In genomic region chr1:94542088-94542671, GRCh38 we compare ENCODE assay signal across 8 cellular contexts. TPM values are rescaled to one million over a fixed set of nuclear protein-coding genes. Genes with fewer than 3 reads are reported as not detected.
DNase-seq lines count a peak whose midpoint lies in the region; ATAC-seq and TF ChIP-seq lines count a peak whose summit lies in the region.

No MANE protein-coding gene starts in this region.

- H3K4me3 ChIP-seq in KMS-11 (IDR thresholded peaks at IDR 0.05; ENCODE audit: insufficient read depth, low read depth, low read length) (no peak overlapping the region), thyroid gland (replicated peaks in 1 of 3) (peak overlapping the region; percentile 38 to 84 (median 51))

- peak; percentile 28 for ATAC-seq in GM18867 (IDR thresholded peaks at IDR 0.05; ENCODE audit: unreplicated experiment)

- H4K20me1 ChIP-seq in KMS-11 (ENCODE audit: insufficient read depth): no peaks in the 10 kb centered on the region

- TF ChIP-seq CTCF in KMS-11 (conservative IDR thresholded peaks at IDR 0.05; ENCODE audit: low read depth, low read length) (no peak), thyroid gland (IDR thresholded peaks at IDR 0.05) (peak in 1 of 6 experiments; percentile 3)

- peak overlapping the region; percentile 34; the same call in 1 of the 2 replicates for H3K9ac ChIP-seq in KMS-11

- WGBS in thyroid gland, 2 donors: 1 to 4% methylated on average over 12 to 15 of the region's 25 CpGs

- peak; percentile 41 for DNase-seq in A172 (ENCODE audit: low spot score)
- DNase-seq in medulla oblongata (ENCODE audit: extremely low spot score): peak; percentile 49
- DNase-seq in thyroid gland: peak; percentile 48 to 49
- no peak for DNase-seq in SKM-1 (lab: John Stamatoyannopoulos, UW; ENCODE audit: unreplicated experiment)
- DNase-seq in stimulated activated CD4-positive, alpha-beta T cell treated with anti-CD3 and anti-CD28 coated beads, Interleukin-2, amount 100 ng/mL, for 24 hours: no peak

- no peaks in the 10 kb centered on the region for H3K27me3 ChIP-seq in KMS-11 (ENCODE audit: insufficient read depth, low read depth)
- no peaks in the 10 kb centered on the region for H3K27me3 ChIP-seq in thyroid gland

- H3K36me3 ChIP-seq in KMS-11 (ENCODE audit: insufficient read depth) (no peaks in the 10 kb centered on the region), thyroid gland (peaks cover 0 to 5% of the 10 kb centered on the region in 2 donors)

- no peak for TF ChIP-seq POLR2A in thyroid gland (IDR thresholded peaks at IDR 0.05)

- intact Hi-C loops in thyroid gland (cut with DNase I): no loop called here

- H2AFZ ChIP-seq in KMS-11 (ENCODE audit: low read depth): peak overlapping the region; percentile 83

- peak overlapping the region; percentile 51 for H3K4me2 ChIP-seq in KMS-11

- H3K4me1 ChIP-seq in KMS-11 (ENCODE audit: low read depth, poor library complexity, severe bottlenecking) (no peaks in the 10 kb centered on the region), thyroid gland (peaks cover 18 to 27% of the 10 kb centered on the region in 2 donors)

- no peaks in the 10 kb centered on the region for H3K79me2 ChIP-seq in KMS-11 (ENCODE audit: insufficient read depth, low read depth)

- H3K27ac ChIP-seq in KMS-11: no peak overlapping the region
- peak overlapping the region; percentile 86 for H3K27ac ChIP-seq in cingulate gyrus (ENCODE audit: low read depth, low read length)
- peak overlapping the region; percentile 71 to 93 (median 86) for H3K27ac ChIP-seq in thyroid gland

- H3K9me3 ChIP-seq in thyroid gland: no peaks in the 10 kb centered on the region

RNA-seq across cellular contexts. Expression of gene F3, which starts 0.6 kb away (rescaled TPM):
- total RNA-seq in A172 (2014; rRNA removed; shearing (Covaris generic)): 79.2 and 79.3 TPM in 2 replicates
- 100 to 1,000 TPM in 2 of 4 donors, 10 to 100 TPM in 2; 59.4 to 132 (median 99.0) TPM for total RNA-seq in thyroid gland

Comparison
In these comparisons a context has a peak if more than half of its experiments do, and no peak if none do; other contexts are left out.
1. DNase-seq: peak in A172 (single experiment), medulla oblongata (single experiment) and thyroid gland (2 of 2); none in SKM-1 (single experiment) and stimulated activated CD4-positive, alpha-beta T cell treated with anti-CD3 and anti-CD28 coated beads, Interleukin-2, amount 100 ng/mL, for 24 hours (0 of 2).